ENCODE assay signal across 24 cellular contexts in genomic region chrX:97322401-97322800, GRCh38.
DNase-seq lines count a peak whose midpoint lies in the region; ATAC-seq, FAIRE-seq and TF ChIP-seq lines count a peak whose summit lies in the region.
"Had no signal": no experiment of that assay in that cellular context is flagged by ENCODE, and none has a peak within 500 bp of the region (broad histone marks: within the 10 kb centered on the region; RNA-seq: fewer than 3 reads in every experiment).

No MANE protein-coding gene starts in this region.

- no peak overlapping the region for H3K4me2 ChIP-seq in IMR-90 (ENCODE audit: low read depth, low read length)
- no peak overlapping the region for H3K4me2 ChIP-seq in H9 (ENCODE audit: insufficient read depth, insufficient read length, low read length)
- H3K4me2 ChIP-seq: GM23338, KMS-11 had no signal

- H3K27ac ChIP-seq in IMR-90 (ENCODE audit: insufficient read depth, low read length): no peak overlapping the region
- H3K27ac ChIP-seq in H9 (ENCODE audit: insufficient read length, low read depth, low read length): no peak overlapping the region
- H3K27ac ChIP-seq in pancreas: no peak overlapping the region
- H3K27ac ChIP-seq: C4-2B, KMS-11, SJSA1 had no signal

- H3K4ac ChIP-seq in IMR-90 (ENCODE audit: low read depth, low read length) (no peak overlapping the region), H9 (ENCODE audit: low read depth, low read length) (no peak overlapping the region)

- no peak overlapping the region for H2AK5ac ChIP-seq in IMR-90 (ENCODE audit: low read depth, low read length)
- no peak overlapping the region for H2AK5ac ChIP-seq in H9 (ENCODE audit: insufficient read length, low read length)

- H3K23me2 ChIP-seq in H9 (ENCODE audit: insufficient read length, low read depth, low read length, poor library complexity, severe bottlenecking): no peaks in the 10 kb centered on the region

- H4K8ac ChIP-seq in IMR-90 (ENCODE audit: low read depth in 2 of 2, low read length in 2 of 2) (no peak overlapping the region), H9 (replicated peaks; ENCODE audit: insufficient read length, low read depth, low read length) (no peak overlapping the region)

- peak overlapping the region in 1 of 3 experiments; percentile 18; a peak in 2 of 7 replicates for H3K27ac Mint-ChIP-seq in H9
- H3K27ac Mint-ChIP-seq: GM23338 had no signal

- H2AFZ ChIP-seq in IMR-90 (replicated peaks; ENCODE audit: low read length, poor library complexity) (no peak overlapping the region), H9 (ENCODE audit: low read length) (no peak overlapping the region)
- H2AFZ ChIP-seq: GM23338 had no signal

- H3K9me3 ChIP-seq in IMR-90 (ENCODE audit: control insufficient read depth, insufficient read depth, low read length): no peaks in the 10 kb centered on the region
- no peaks in the 10 kb centered on the region for H3K9me3 ChIP-seq in adipocyte (ENCODE audit: control insufficient read depth, low read length)
- no peaks in the 10 kb centered on the region for H3K9me3 ChIP-seq in H9 (ENCODE audit: control insufficient read depth, low read depth, low read length)
- H3K9me3 ChIP-seq in pancreas: no peaks in the 10 kb centered on the region
- H3K9me3 ChIP-seq: MG63, SJSA1 had no signal

- no peaks in the 10 kb centered on the region for H3K79me1 ChIP-seq in IMR-90 (ENCODE audit: low read depth in 1 of 2, low read length in 2 of 2)
- no peaks in the 10 kb centered on the region for H3K79me1 ChIP-seq in H9 (ENCODE audit: insufficient read depth, low read depth, low read length, poor library complexity, severe bottlenecking)

- POLR2A ChIA-PET in IMR-90 (lab: Charles Lee; ENCODE audit: unreplicated experiment): no interaction called here

- dilution Hi-C loops in IMR-90 (cut with HindIII; ENCODE audit: low sequenced_read_pairs, unreplicated experiment): no loop called here

- H3K4me1 ChIP-seq in IMR-90 (ENCODE audit: control insufficient read depth, insufficient read depth, low read length) (no peaks in the 10 kb centered on the region), adipocyte (ENCODE audit: control insufficient read depth, insufficient read depth, low read length) (no peaks in the 10 kb centered on the region), H9 (ENCODE audit: insufficient read depth, low read length) (no peaks in the 10 kb centered on the region; the same call in 1 of the 2 replicates), pancreas (no peaks in the 10 kb centered on the region)
- H3K4me1 ChIP-seq: SJSA1 had no signal

- H2BK5ac ChIP-seq in IMR-90 (ENCODE audit: low read depth, low read length, poor library complexity, severe bottlenecking) (no peak overlapping the region), H9 (ENCODE audit: insufficient read length, low read length) (no peak overlapping the region)

- H3K14ac ChIP-seq in IMR-90 (replicated peaks; ENCODE audit: low read depth, low read length) (no peak overlapping the region), H9 (ENCODE audit: insufficient read depth, low read length) (no peak overlapping the region)

- H3K18ac ChIP-seq in IMR-90 (ENCODE audit: low read depth, low read length) (no peak overlapping the region), H9 (ENCODE audit: insufficient read length, low read depth, low read length) (no peak overlapping the region)

- no peaks in the 10 kb centered on the region for H3K9me1 ChIP-seq in IMR-90 (ENCODE audit: insufficient read depth, low read length)

- FAIRE-seq in pancreas (lab: Jason Lieb, UNC): no peak
- FAIRE-seq: GM12892, HTR-8/SVneo had no signal

- H2BK12ac ChIP-seq in H9 (ENCODE audit: insufficient read length, low read depth, low read length): no peak overlapping the region

- H3K4me1 Mint-ChIP-seq in H9: peaks cover 10 to 13% of the 10 kb centered on the region in 2 experiments; a peak in 3 of 4 replicates

- H3K9me3 Mint-ChIP-seq in H9: no peaks in the 10 kb centered on the region
- H3K9me3 Mint-ChIP-seq: GM23338 had no signal

- H2BK15ac ChIP-seq in IMR-90 (ENCODE audit: low read depth, low read length): no peak overlapping the region
- H2BK15ac ChIP-seq in H9 (ENCODE audit: low read depth, low read length): no peak overlapping the region

- TF ChIP-seq POLR2A in IMR-90 (IDR thresholded peaks at IDR 0.05; ENCODE audit: low read depth, low read length): no peak

- CTCF ChIA-PET in IMR-90 (lab: Yijun Ruan, JAX): no interaction called here

- H3K4me3 ChIP-seq in IMR-90 (ENCODE audit: insufficient read depth, low read depth, low read length): no peak overlapping the region
- no peak overlapping the region for H3K4me3 ChIP-seq in adipocyte (ENCODE audit: low read length)
- no peak overlapping the region for H3K4me3 ChIP-seq in H7 (ENCODE audit: insufficient read depth, low read depth, low read length)
- H3K4me3 ChIP-seq in pancreas: no peak overlapping the region
- H3K4me3 ChIP-seq: GM23338, MG63, SJSA1 had no signal

- H2BK120ac ChIP-seq in IMR-90 (ENCODE audit: low read depth, low read length) (no peak overlapping the region), H9 (ENCODE audit: low read depth, low read length, poor library complexity, severe bottlenecking) (no peak overlapping the region)

- H3K9ac ChIP-seq in IMR-90 (ENCODE audit: low read depth, low read length) (no peak overlapping the region), adipocyte (ENCODE audit: low read length) (no peak overlapping the region), H9 (ENCODE audit: extremely low read depth, insufficient read length, low read length) (no peak overlapping the region)
- H3K9ac ChIP-seq: KMS-11 had no signal

- no peak overlapping the region for H3K56ac ChIP-seq in IMR-90 (ENCODE audit: extremely low read depth, insufficient read depth, low read length)
- no peak overlapping the region for H3K56ac ChIP-seq in H9 (ENCODE audit: insufficient read length, low read depth, low read length)

- H3K36me3 Mint-ChIP-seq in H9 (ENCODE audit: insufficient read depth in 1 of 3, low read depth in 3 of 3): peaks cover 8 to 55% (median 53%) of the 10 kb centered on the region in 3 experiments; a peak in 6 of 7 replicates

- BruUV-seq in IMR-90 (replicated peaks; lab: Mats Ljungman, UMichigan): no TSS peak

- DNase-seq in AG20443 (ENCODE audit: low spot score) (peak; percentile 5), IMR-90 (peak; percentile 51), adipocyte (ENCODE audit: low read depth) (peak; percentile 36), hepatic stellate cell (ENCODE audit: low spot score) (peak; percentile 22), A172 (ENCODE audit: low spot score) (no peak), H9 (no peak), H7 (no peak), pancreas (no peak)
- DNase-seq: 8988T, DMS79, MG63, NCI-H1417, NCI-H187, NCI-H446, NCI-H526, OCI-M1 had no signal

- no peak overlapping the region for H4K5ac ChIP-seq in IMR-90 (ENCODE audit: low read depth, low read length)
- H4K5ac ChIP-seq in H9 (ENCODE audit: insufficient read length, low read depth, low read length): no peak overlapping the region

- H4K20me1 ChIP-seq in IMR-90 (ENCODE audit: insufficient read depth, low read length) (no peaks in the 10 kb centered on the region), H9 (ENCODE audit: control insufficient read depth, insufficient read depth, insufficient read length) (no peaks in the 10 kb centered on the region)

- intact Hi-C loops in IMR-90 (cut with micrococcal nuclease): no loop called here
- intact Hi-C loops in pancreas (cut with DNase I): no loop called here

- no peak for TF ChIP-seq RAD21 in IMR-90 (IDR thresholded peaks at IDR 0.05; ENCODE audit: low read length)

- TF ChIP-seq CTCF in IMR-90 (conservative IDR thresholded peaks at IDR 0.05; ENCODE audit: low read depth, low read length) (no peak), H9 (conservative IDR thresholded peaks at IDR 0.05) (no peak), pancreas (IDR thresholded peaks at IDR 0.05) (no peak)

- in situ Hi-C loops in IMR-90 (cut with MboI; ENCODE audit: low sequenced_read_pairs): no loop called here

- no peak overlapping the region for H2AK9ac ChIP-seq in IMR-90 (replicated peaks; ENCODE audit: low read depth, low read length, poor library complexity)

- H3T11ph ChIP-seq in H9 (ENCODE audit: low read length): no peak overlapping the region

- no peak overlapping the region for H2BK20ac ChIP-seq in IMR-90 (ENCODE audit: low read depth, low read length)
- H2BK20ac ChIP-seq in H9 (ENCODE audit: low read depth, low read length, poor library complexity, severe bottlenecking): no peak overlapping the region

- H3K27me3 ChIP-seq in IMR-90 (ENCODE audit: control insufficient read depth, insufficient read depth, low read length): no peaks in the 10 kb centered on the region
- no peaks in the 10 kb centered on the region for H3K27me3 ChIP-seq in adipocyte (replicated peaks; ENCODE audit: control insufficient read depth, insufficient read depth, low read length)
- H3K27me3 ChIP-seq in H9 (ENCODE audit: insufficient read depth, low read length): no peaks in the 10 kb centered on the region
- no peaks in the 10 kb centered on the region for H3K27me3 ChIP-seq in H7 (ENCODE audit: control insufficient read depth, insufficient read depth, low read length)
- no peaks in the 10 kb centered on the region for H3K27me3 ChIP-seq in pancreas
- H3K27me3 ChIP-seq: MG63, SJSA1 had no signal

- H3K36me3 ChIP-seq in IMR-90 (ENCODE audit: control insufficient read depth, insufficient read depth, low read length): no peaks in the 10 kb centered on the region
- no peaks in the 10 kb centered on the region for H3K36me3 ChIP-seq in adipocyte (ENCODE audit: control insufficient read depth, insufficient read depth, low read length, severe bottlenecking)
- H3K36me3 ChIP-seq in H7 (replicated peaks; ENCODE audit: control insufficient read depth, insufficient read depth, low read length): no peaks in the 10 kb centered on the region; the same call in 1 of the 2 replicates
- H3K36me3 ChIP-seq in pancreas: no peaks in the 10 kb centered on the region
- H3K36me3 ChIP-seq: MG63, SJSA1 had no signal

- no peak overlapping the region for H3K23ac ChIP-seq in IMR-90 (ENCODE audit: low read depth, low read length)
- H3K23ac ChIP-seq in H9 (ENCODE audit: insufficient read length, low read depth, low read length): no peak overlapping the region

- H4K91ac ChIP-seq in IMR-90 (ENCODE audit: insufficient read depth, low read depth, low read length): no peak overlapping the region
- H4K91ac ChIP-seq in H9 (ENCODE audit: insufficient read length, low read depth, low read length): no peak overlapping the region

- peaks cover 19% of the 10 kb centered on the region; the same call in 1 of the 2 replicates for H3K79me2 ChIP-seq in H9 (ENCODE audit: insufficient read depth, low read length)

- ATAC-seq in IMR-90 (ENCODE audit: low read depth) (peak; percentile 61), pancreas (no peak)
- ATAC-seq: GM23338, HCT116, Right ventricle myocardium inferior had no signal

- H3K27me3 Mint-ChIP-seq in H9 (ENCODE audit: low read depth): no peaks in the 10 kb centered on the region

- no peak overlapping the region for H3K4me3 Mint-ChIP-seq in H9
- H3K4me3 Mint-ChIP-seq: GM23338 had no signal

TF ChIP-seq in IMR-90, 13 proteins besides CTCF, POLR2A, EP300 and RAD21:
- no peak for TF ChIP-seq CHD1 (IDR thresholded peaks at IDR 0.05; ENCODE audit: low read depth, low read length)
- no peak for TF ChIP-seq MXI1 (IDR thresholded peaks at IDR 0.05; ENCODE audit: borderline replicate concordance, low read depth, low read length)
- no peak for TF ChIP-seq MAZ (IDR thresholded peaks at IDR 0.05; ENCODE audit: borderline replicate concordance, low read depth, low read length)
- no peak for TF ChIP-seq MAFK (IDR thresholded peaks at IDR 0.05; ENCODE audit: low read depth, low read length)

Comparison
In these comparisons a context has a peak if more than half of its experiments do, and no peak if none do; other contexts are left out.
1. DNase-seq: peak in AG20443 (single experiment), IMR-90 (single experiment), adipocyte (single experiment) and hepatic stellate cell (single experiment); none in A172 (single experiment), H9 (single experiment), H7 (single experiment) and pancreas (0 of 6).